Comparison of ENCODE assay signal across 8 cellular contexts in the genomic region with DNA sequence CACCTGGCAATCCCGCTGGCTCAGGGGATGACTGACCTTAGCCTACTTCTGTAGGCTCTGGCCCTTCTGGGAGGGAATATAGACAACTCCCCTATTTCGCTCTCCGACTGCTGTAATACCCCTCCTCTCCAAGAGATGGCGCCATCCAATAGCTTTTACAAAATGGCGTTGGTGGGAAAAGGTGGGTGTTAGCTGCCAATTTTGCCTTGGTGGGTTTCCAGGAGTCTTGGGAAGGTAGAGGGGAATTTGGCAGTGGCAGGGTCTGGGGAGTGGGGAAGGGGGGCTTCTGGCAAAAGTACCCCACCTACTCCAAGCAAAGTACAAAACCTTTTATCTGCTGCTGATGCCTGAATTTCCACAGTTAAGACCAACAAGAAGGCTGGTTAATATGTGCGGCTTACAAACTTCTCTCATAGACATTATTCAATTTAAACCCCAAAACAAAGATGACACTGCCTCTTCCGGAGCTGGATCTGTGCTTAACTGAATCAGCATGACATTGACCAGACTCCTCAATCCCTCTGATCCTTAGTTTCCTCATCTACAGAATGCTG.
DNase-seq lines count a peak whose midpoint lies in the region; ATAC-seq, FAIRE-seq and TF ChIP-seq lines count a peak whose summit lies in the region.

No MANE protein-coding gene starts in this region.

- intact Hi-C loops in lower lobe of right lung (cut with DNase I): no loop called here

- no peaks in the 10 kb centered on the region for H3K9me3 ChIP-seq in lower lobe of right lung

- no peaks in the 10 kb centered on the region for H3K4me1 ChIP-seq in lower lobe of right lung

- no peak for FAIRE-seq in urothelium cell line (lab: Jason Lieb, UNC)

- no peaks in the 10 kb centered on the region for H3K36me3 ChIP-seq in lower lobe of right lung

- TF ChIP-seq CTCF in cardiac fibroblast (IDR thresholded peaks at IDR 0.05; ENCODE audit: low read depth, low read length) (peak; percentile 88), lower lobe of right lung (IDR thresholded peaks at IDR 0.05) (peak; percentile 73)

- H3K27ac ChIP-seq in lower lobe of right lung: no peak overlapping the region

- no peaks in the 10 kb centered on the region for H3K27me3 ChIP-seq in lower lobe of right lung (ENCODE audit: low read depth)

- DNase-seq in CD1c-positive myeloid dendritic cell (ENCODE audit: extremely low spot score) (peak; percentile 62), GM19238 (ENCODE audit: insufficient read length, low spot score) (peak; percentile 30), NOMO-1 treated with dmso at 0.1 percent for 144 hours (lab: John Stamatoyannopoulos, UW; ENCODE audit: unreplicated experiment) (peak; percentile 21), cardiac fibroblast (ENCODE audit: low read depth in 2 of 2) (peak; percentile 41 to 53), lower lobe of right lung (peak; percentile 13), urothelium cell line (ENCODE audit: low spot score) (peak; percentile 73)

- ATAC-seq in lower lobe of right lung (peak; percentile 38 to 46), HG03108 (IDR thresholded peaks at IDR 0.05; ENCODE audit: unreplicated experiment) (no peak), GM21825 (IDR thresholded peaks at IDR 0.05; ENCODE audit: unreplicated experiment) (no peak)

- H3K4me3 ChIP-seq in cardiac fibroblast (replicated peaks in 1 of 2; ENCODE audit: low read depth in 2 of 2, low read length in 2 of 2) (no peak overlapping the region), lower lobe of right lung (no peak overlapping the region)

Comparison
In these comparisons a context has a peak if more than half of its experiments do, and no peak if none do; other contexts are left out.
1. DNase-seq: peak in every context shown above with its lines; median percentile 73 in urothelium cell line; 62 in CD1c-positive myeloid dendritic cell; 47 in cardiac fibroblast; 30 in GM19238; 21 in NOMO-1 treated with dmso at 0.1 percent for 144 hours; 13 in lower lobe of right lung.
2. ATAC-seq: peak in lower lobe of right lung (2 of 2); none in HG03108 (single experiment) and GM21825 (single experiment).